8 cellular contexts compared by ENCODE assay signal in genomic region chr20:51767867-51768758, GRCh38. TPM values are rescaled to one million over a fixed set of nuclear protein-coding genes. Genes with fewer than 3 reads are reported as not detected.
DNase-seq lines count a peak whose midpoint lies in the region; ATAC-seq and TF ChIP-seq lines count a peak whose summit lies in the region.

Gene ATP9A, minus strand, starts transcription at chr20:51768390. Its CDS starts 21 bp downstream, at chr20:51768369.

- H3K4me3 ChIP-seq in mesenchymal stem cell (ENCODE audit: insufficient read depth in 1 of 2, low read depth in 1 of 2, low read length in 2 of 2): peak within 1 kb of the TSS; percentile 74 to 94
- H3K4me3 ChIP-seq in thoracic aorta: peak within 1 kb of the TSS; percentile 96

- H2BK12ac ChIP-seq in mesenchymal stem cell (ENCODE audit: low read length in 2 of 2): peak within 1 kb of the TSS; percentile 54 to 71

- H3K23ac ChIP-seq in mesenchymal stem cell (ENCODE audit: low read length in 2 of 2): peak within 1 kb of the TSS in 1 of 2 experiments; percentile 66

- H2AFZ ChIP-seq in mesenchymal stem cell (ENCODE audit: low read depth, low read length): peak within 1 kb of the TSS; percentile 66

- peak within 1 kb of the TSS; percentile 94 for H2BK120ac ChIP-seq in mesenchymal stem cell (ENCODE audit: low read depth, low read length)

- DNase-seq in GM03348 (ENCODE audit: low spot score): peak; percentile 82
- DNase-seq in RPMI7951 (ENCODE audit: low read depth): peak; percentile 42
- DNase-seq in mesenchymal stem cell: peak; percentile 32
- DNase-seq in thoracic aorta (ENCODE audit: low spot score): no peak
- no peak for DNase-seq in NCI-H187 (lab: John Stamatoyannopoulos, UW)

- in situ Hi-C loops in endometrial microvascular endothelial cells (cut with HindIII; ENCODE audit: inconsistent ontology term, low pct_unique_long_range_greater_than_20kb, low sequenced_read_pairs): no loop called here

- peak within 1 kb of the TSS; percentile 68 for H4K91ac ChIP-seq in mesenchymal stem cell (ENCODE audit: low read length)

- ATAC-seq in thoracic aorta (ENCODE audit: insufficient number of reproducible peaks, low FRiP score, low read depth): no peak
- no peak for ATAC-seq in HG03196 (IDR thresholded peaks at IDR 0.05; ENCODE audit: unreplicated experiment)
- no peak for ATAC-seq in GM21423 (IDR thresholded peaks at IDR 0.05; ENCODE audit: unreplicated experiment)

- H3K9me3 ChIP-seq in mesenchymal stem cell (ENCODE audit: control insufficient read depth, low read length) (no peaks in the 10 kb centered on the region), thoracic aorta (no peaks in the 10 kb centered on the region)

- H3K27me3 ChIP-seq in mesenchymal stem cell (ENCODE audit: control insufficient read depth in 1 of 2, insufficient read depth in 1 of 2, low read length in 2 of 2) (no peaks in the 10 kb centered on the region), thoracic aorta (replicated peaks; ENCODE audit: insufficient read depth) (no peaks in the 10 kb centered on the region)

- peak within 1 kb of the TSS; percentile 35 to 56 for H3K4ac ChIP-seq in mesenchymal stem cell (ENCODE audit: low read depth in 1 of 2, low read length in 2 of 2)

- H3K36me3 ChIP-seq in mesenchymal stem cell (ENCODE audit: control insufficient read depth in 1 of 2, insufficient read depth in 2 of 2, low read depth in 1 of 2, low read length in 2 of 2): no peaks in the 10 kb centered on the region
- no peaks in the 10 kb centered on the region for H3K36me3 ChIP-seq in thoracic aorta

- peak within 1 kb of the TSS in 1 of 2 experiments; percentile 80 for H3K14ac ChIP-seq in mesenchymal stem cell (ENCODE audit: low read length in 2 of 2)

- peak within 1 kb of the TSS; percentile 93 for H3K9ac ChIP-seq in mesenchymal stem cell (ENCODE audit: low read length)

- H2AK5ac ChIP-seq in mesenchymal stem cell (ENCODE audit: low read length, severe bottlenecking): no peak within 1 kb of the TSS

- TF ChIP-seq CTCF in thoracic aorta (IDR thresholded peaks at IDR 0.05): peak; percentile 7

- H4K8ac ChIP-seq in mesenchymal stem cell (ENCODE audit: low read length): peak within 1 kb of the TSS; percentile 76

- no peak within 1 kb of the TSS for H2BK5ac ChIP-seq in mesenchymal stem cell (ENCODE audit: low read depth, low read length, poor library complexity, severe bottlenecking)

- H3K27ac ChIP-seq in mesenchymal stem cell (ENCODE audit: low read length, poor library complexity, severe bottlenecking): no peak within 1 kb of the TSS
- peak within 1 kb of the TSS; percentile 51 to 61 for H3K27ac ChIP-seq in thoracic aorta

- 3% methylated on average over 14 of the region's 131 CpGs for WGBS in mesenchymal stem cell

- peaks cover 8% of the 10 kb centered on the region for H3K79me1 ChIP-seq in mesenchymal stem cell (replicated peaks; ENCODE audit: low read length, poor library complexity, severe bottlenecking)

- H3K4me1 ChIP-seq in mesenchymal stem cell (ENCODE audit: control insufficient read depth, insufficient read depth, low read depth, low read length) (peaks cover 10% of the 10 kb centered on the region), thoracic aorta (ENCODE audit: control insufficient read depth in 1 of 2, low read depth in 2 of 2) (peaks cover 0 to 4% of the 10 kb centered on the region in 2 donors)

- peak within 1 kb of the TSS; percentile 62 to 82 for H3K18ac ChIP-seq in mesenchymal stem cell (ENCODE audit: low read depth in 1 of 2, low read length in 2 of 2)

- H3K4me2 ChIP-seq in mesenchymal stem cell (ENCODE audit: low read length, poor library complexity, severe bottlenecking): peak within 1 kb of the TSS; percentile 100

- H2BK15ac ChIP-seq in mesenchymal stem cell (ENCODE audit: low read depth, poor library complexity, severe bottlenecking): peak within 1 kb of the TSS; percentile 83

RNA-seq across cellular contexts. Expression of gene ATP9A, which starts in this region (rescaled TPM):
- total RNA-seq in RPMI7951 (2014; rRNA removed; shearing (Covaris generic)): 18.7 and 19.9 TPM in 2 replicates
- 29.7 TPM for total RNA-seq in endometrial microvascular endothelial cells (ENCODE audit: inconsistent ontology term)
- polyA plus RNA-seq in mesenchymal stem cell (2013, experiment 1 of 2): 17.9 TPM
- 17.4 TPM for polyA plus RNA-seq in mesenchymal stem cell (2013, experiment 2 of 2)
- total RNA-seq in thoracic aorta: 10 to 100 TPM; 54.4 TPM

Comparison
In these comparisons a context has a peak if more than half of its experiments do, and no peak if none do; other contexts are left out.
1. DNase-seq: peak in GM03348 (single experiment), RPMI7951 (single experiment) and mesenchymal stem cell (single experiment); none in thoracic aorta (single experiment) and NCI-H187 (0 of 2).